ENCODE assay signal across 8 cellular contexts in the genomic region with DNA sequence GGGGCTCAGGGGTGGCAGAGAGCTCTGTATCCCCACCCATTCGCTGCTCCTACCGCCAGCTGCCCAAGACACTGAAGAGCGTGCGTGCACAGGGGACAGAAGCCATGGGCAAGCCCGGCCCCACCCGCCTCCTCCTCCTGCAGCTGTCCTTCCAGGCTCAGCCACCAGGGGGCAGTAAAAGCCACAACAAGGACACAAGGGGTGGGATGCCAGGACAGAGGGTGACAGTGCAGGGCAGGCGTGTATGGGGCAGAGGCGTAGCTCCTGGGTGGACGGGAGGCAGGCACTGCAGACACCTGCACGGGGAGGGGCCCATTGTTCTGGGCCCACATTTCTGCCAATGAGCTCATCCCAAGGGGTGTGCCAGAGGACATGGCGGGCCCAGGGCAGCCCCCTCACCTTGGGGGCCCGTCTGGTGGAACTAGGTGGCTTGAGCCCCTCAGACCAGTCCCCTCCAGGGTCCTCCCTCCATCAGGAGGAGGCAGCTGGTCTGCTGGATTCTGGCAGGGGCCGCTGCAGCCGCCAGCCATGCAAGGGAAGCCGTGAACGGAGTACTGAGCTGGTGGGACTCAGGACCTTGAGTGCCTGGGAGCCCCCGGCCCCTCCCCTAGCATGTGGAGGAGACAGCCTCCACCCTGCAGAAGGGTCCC.
DNase-seq lines count a peak whose midpoint lies in the region; TF ChIP-seq lines count a peak whose summit lies in the region.

No MANE protein-coding gene starts in this region.

- H3K27ac ChIP-seq in C4-2B (peak overlapping the region; percentile 37; the same call in 1 of the 2 replicates), H9 (ENCODE audit: insufficient read length, low read depth, low read length) (no peak overlapping the region), endodermal cell (ENCODE audit: low read depth, low read length) (no peak overlapping the region)

- no peak overlapping the region for H2BK120ac ChIP-seq in H9 (ENCODE audit: low read depth, low read length, poor library complexity, severe bottlenecking)

- no peaks in the 10 kb centered on the region for H3K9me3 ChIP-seq in H9 (ENCODE audit: control insufficient read depth, low read depth, low read length)
- no peaks in the 10 kb centered on the region for H3K9me3 ChIP-seq in endodermal cell (ENCODE audit: control insufficient read depth, low read length)

- H3K27me3 ChIP-seq in H9 (ENCODE audit: insufficient read depth, low read length) (no peaks in the 10 kb centered on the region), endodermal cell (ENCODE audit: control insufficient read depth, insufficient read depth, low read length, poor library complexity, severe bottlenecking) (no peaks in the 10 kb centered on the region)

- no CpG with 5 or more reads among the region's 17 CpGs for WGBS in H9 (ENCODE audit: extremely low coverage, insufficient read length, low lambda C conversion rate)
- 75 to 83% methylated on average over 2 to 17 of the region's 17 CpGs for WGBS in endodermal cell (ENCODE audit: insufficient coverage in 1 of 2, insufficient read length in 1 of 2), 2 experiments

- H3K27ac Mint-ChIP-seq in H9 (peak overlapping the region in 1 of 3 experiments; percentile 77; a peak in 2 of 7 replicates), endodermal cell (peak overlapping the region; percentile 76)

- no peaks in the 10 kb centered on the region for H3K79me2 ChIP-seq in H9 (ENCODE audit: insufficient read depth, low read length)

- H3K23ac ChIP-seq in H9 (ENCODE audit: insufficient read length, low read depth, low read length) = no peak overlapping the region

- no peaks in the 10 kb centered on the region for H3K23me2 ChIP-seq in H9 (ENCODE audit: insufficient read length, low read depth, low read length, poor library complexity, severe bottlenecking)

- H2BK20ac ChIP-seq in H9 (ENCODE audit: low read depth, low read length, poor library complexity, severe bottlenecking) = no peak overlapping the region

- no peak overlapping the region for H2BK5ac ChIP-seq in H9 (ENCODE audit: insufficient read length, low read length)

- no peak overlapping the region; the same call in 1 of the 2 replicates for H3K4ac ChIP-seq in H9 (ENCODE audit: low read depth, low read length)

- no peak overlapping the region for H4K8ac ChIP-seq in H9 (replicated peaks; ENCODE audit: insufficient read length, low read depth, low read length)

- H3K18ac ChIP-seq in H9 (ENCODE audit: insufficient read length, low read depth, low read length) = no peak overlapping the region

- peak; percentile 94 for DNase-seq in H9
- DNase-seq in NOMO-1 treated with DMSO at 0.1 percent for 48 hours (lab: John Stamatoyannopoulos, UW; ENCODE audit: unreplicated experiment) = peak; percentile 75
- peak; percentile 66 to 93 (median 84) for DNase-seq in activated CD8-positive, alpha-beta memory T cell treated with anti-CD3 and anti-CD28 coated beads for 48 hours (ENCODE audit: low read depth in 2 of 3, low spot score in 2 of 3)
- DNase-seq in endodermal cell = peak; percentile 98
- DNase-seq in midbrain (lab: John Stamatoyannopoulos, UW) = peak; percentile 85
- peak; percentile 58 to 83 for DNase-seq in stimulated activated CD8-positive, alpha-beta memory T cell treated with anti-CD3 and anti-CD28 coated beads, Interleukin-4, amount 100 ng/mL, for 4 hours (ENCODE audit: low read depth in 2 of 2, low spot score in 1 of 2)
- no peak for DNase-seq in cortex of kidney (lab: John Stamatoyannopoulos, UW)

- H3K56ac ChIP-seq in H9 (ENCODE audit: insufficient read length, low read depth, low read length) = no peak overlapping the region

- no peak overlapping the region for H3K4me3 ChIP-seq in endodermal cell (ENCODE audit: low read length)

- no peaks in the 10 kb centered on the region for H3K4me1 ChIP-seq in H9 (ENCODE audit: insufficient read depth, low read length)
- peaks cover 15% of the 10 kb centered on the region for H3K4me1 ChIP-seq in endodermal cell (ENCODE audit: control insufficient read depth, insufficient read depth, low read length)

- TF ChIP-seq CTCF in C4-2B (conservative IDR thresholded peaks at IDR 0.05) (peak; percentile 93), H9 (conservative IDR thresholded peaks at IDR 0.05) (peak; percentile 95), endodermal cell (conservative IDR thresholded peaks at IDR 0.05) (peak; percentile 96)

- H3K9ac ChIP-seq in H9 (ENCODE audit: extremely low read depth, insufficient read length, low read length) (no peak overlapping the region), endodermal cell (ENCODE audit: extremely low read depth, low read length, poor library complexity, severe bottlenecking) (no peak overlapping the region)

- H3K4me1 Mint-ChIP-seq in H9 (peaks cover 2 to 14% of the 10 kb centered on the region in 2 experiments), endodermal cell (peaks cover 5% of the 10 kb centered on the region)

- H3K14ac ChIP-seq in H9 (ENCODE audit: insufficient read depth, low read length) = no peak overlapping the region

- H3K36me3 ChIP-seq in endodermal cell (ENCODE audit: control insufficient read depth, insufficient read depth, low read length) = peaks cover 16% of the 10 kb centered on the region

- no peaks in the 10 kb centered on the region for H4K20me1 ChIP-seq in H9 (ENCODE audit: control insufficient read depth, insufficient read depth, insufficient read length)

- H3K79me1 ChIP-seq in H9 (ENCODE audit: insufficient read depth, low read depth, low read length, poor library complexity, severe bottlenecking) = no peaks in the 10 kb centered on the region

- no peak overlapping the region for H3K4me3 Mint-ChIP-seq in H9
- no peak overlapping the region for H3K4me3 Mint-ChIP-seq in endodermal cell

- H3K27me3 Mint-ChIP-seq in H9 (ENCODE audit: low read depth) = no peaks in the 10 kb centered on the region
- no peaks in the 10 kb centered on the region for H3K27me3 Mint-ChIP-seq in endodermal cell (ENCODE audit: insufficient read depth)

- H2AFZ ChIP-seq in H9 (ENCODE audit: low read length) = no peak overlapping the region

- no peak overlapping the region for H2BK12ac ChIP-seq in H9 (ENCODE audit: insufficient read length, low read depth, low read length)

- H2BK15ac ChIP-seq in H9 (ENCODE audit: low read depth, low read length) = no peak overlapping the region

- no peak overlapping the region for H3K4me2 ChIP-seq in H9 (ENCODE audit: insufficient read depth, insufficient read length, low read length)

- no peak overlapping the region for H2AK5ac ChIP-seq in H9 (ENCODE audit: insufficient read length, low read length)

- no peak overlapping the region for H4K91ac ChIP-seq in H9 (ENCODE audit: insufficient read length, low read depth, low read length)

- H3K36me3 Mint-ChIP-seq in H9 (ENCODE audit: insufficient read depth in 1 of 3, low read depth in 3 of 3) (peaks cover 0 to 12% (median 3%) of the 10 kb centered on the region in 3 experiments; a peak in 4 of 7 replicates), endodermal cell (ENCODE audit: low read depth) (peaks cover 3% of the 10 kb centered on the region)

- H3T11ph ChIP-seq in H9 (ENCODE audit: low read length) = no peak overlapping the region

- H3K9me3 Mint-ChIP-seq in H9 = no peaks in the 10 kb centered on the region
- no peaks in the 10 kb centered on the region for H3K9me3 Mint-ChIP-seq in endodermal cell

- H4K5ac ChIP-seq in H9 (ENCODE audit: insufficient read length, low read depth, low read length) = no peak overlapping the region
